Comparison of ENCODE assay signal across 27 cellular contexts in genomic region chr18:50934545-50935211, GRCh38. TPM values are rescaled to one million over a fixed set of nuclear protein-coding genes. Genes with fewer than 3 reads are reported as not detected.
"Had no signal": no experiment of that assay in that cellular context is flagged by ENCODE, and none has a peak within 500 bp of the region (broad histone marks: within the 10 kb centered on the region; RNA-seq: fewer than 3 reads in every experiment).

No MANE protein-coding gene starts in this region.

- DNase-seq: activated B cell treated with CpG ODN at 0.5 μM for 24 hours; activated CD4-positive, alpha-beta T cell treated with anti-CD3 and anti-CD28 coated beads, Interleukin-2, amount 10 ng/mL, durations not matched to agents 7 days and 5 days; activated CD4-positive, alpha-beta T cell treated with anti-CD3 and anti-CD28 coated beads, Interleukin-2, amount 50 U/mL, for 4 hours; activated CD8-positive, alpha-beta memory T cell treated with anti-CD3 and anti-CD28 coated beads for 24 hours; activated CD8-positive, alpha-beta T cell treated with anti-CD3 and anti-CD28 coated beads for 36 hours; activated effector memory CD4-positive, alpha-beta T cell treated with Interleukin-2 at 50 U/mL for 16 hours; activated gamma-delta T cell treated with Interleukin-2 at 50 U/mL for 16 hours; activated naive CD4-positive, alpha-beta T cell treated with anti-CD3 and anti-CD28 coated beads, Interleukin-2, amount 50 U/mL, for 16 hours; activated naive CD4-positive, alpha-beta T cell treated with Interleukin-2 at 50 U/mL for 16 hours; activated naive CD8-positive, alpha-beta T cell treated with anti-CD3 and anti-CD28 coated beads, Interleukin-2, amount 10 ng/mL, durations not matched to agents 7 days and 5 days; activated T-cell treated with anti-CD3 and anti-CD28 coated beads, Interleukin-2, amount 50 U/mL, for 4 hours; central memory CD4-positive, alpha-beta T cell; dorsolateral prefrontal cortex; effector memory CD4-positive, alpha-beta T cell; endodermal cell; foreskin fibroblast; T-helper 1 cell; T-helper 17 cell; T1000; WERI-Rb-1 had no signal

- H3K4me3 Mint-ChIP-seq: activated B cell treated with CpG ODN at 0.5 μM for 24 hours; activated CD4-positive, alpha-beta T cell treated with anti-CD3 and anti-CD28 coated beads, Interleukin-2, amount 10 ng/mL, durations not matched to agents 7 days and 5 days; activated CD8-positive, alpha-beta T cell treated with anti-CD3 and anti-CD28 coated beads for 36 hours; activated naive CD8-positive, alpha-beta T cell treated with anti-CD3 and anti-CD28 coated beads, Interleukin-2, amount 10 ng/mL, durations not matched to agents 7 days and 5 days; activated T-cell treated with anti-CD3 and anti-CD28 coated beads, Interleukin-2, amount 50 U/mL, for 4 hours; activated T-helper 17 cell treated with anti-CD3 and anti-CD28 coated beads, Interleukin-2, amount 50 U/mL, for 72 hours; brain; dendritic cell treated with granulocyte-macrophage colony-stimulating factor and Interleukin-4, amounts not matched to agents 40 ng/mL and 50 ng/mL, for 4 days; endodermal cell; T-helper 17 cell; T-helper 2 cell treated with Interferon-gamma antibody and Interleukin-4, amounts not matched to agents 5 μg/mL and 100 μg/mL, for 36 hours had no signal

- H3K27me3 Mint-ChIP-seq: activated B cell treated with CpG ODN at 0.5 μM for 24 hours; activated CD4-positive, alpha-beta T cell treated with anti-CD3 and anti-CD28 coated beads, Interleukin-2, amount 10 ng/mL, durations not matched to agents 7 days and 5 days; activated CD8-positive, alpha-beta T cell treated with anti-CD3 and anti-CD28 coated beads for 36 hours; activated naive CD8-positive, alpha-beta T cell treated with anti-CD3 and anti-CD28 coated beads, Interleukin-2, amount 10 ng/mL, durations not matched to agents 7 days and 5 days; activated T-helper 17 cell treated with anti-CD3 and anti-CD28 coated beads, Interleukin-2, amount 50 U/mL, for 72 hours; brain; dendritic cell treated with granulocyte-macrophage colony-stimulating factor and Interleukin-4, amounts not matched to agents 40 ng/mL and 50 ng/mL, for 4 days; T-helper 17 cell had no signal

- ATAC-seq: activated CD4-positive, CD25-positive, alpha-beta regulatory T cell treated with anti-CD3 and anti-CD28 coated beads, Interleukin-2, amount 50 U/mL, for 24 hours; activated CD8-positive, alpha-beta T cell treated with anti-CD3 and anti-CD28 coated beads for 36 hours; activated T-cell treated with anti-CD3 and anti-CD28 coated beads, Interleukin-2, amount 50 U/mL, for 4 hours; activated T-helper 17 cell treated with anti-CD3 and anti-CD28 coated beads, Interleukin-2, amount 50 U/mL, for 72 hours; esophagus mucosa; T-helper 17 cell had no signal

- H3K27ac Mint-ChIP-seq: activated B cell treated with CpG ODN at 0.5 μM for 24 hours; activated CD4-positive, alpha-beta T cell treated with anti-CD3 and anti-CD28 coated beads, Interleukin-2, amount 10 ng/mL, durations not matched to agents 7 days and 5 days; activated naive CD8-positive, alpha-beta T cell treated with anti-CD3 and anti-CD28 coated beads, Interleukin-2, amount 10 ng/mL, durations not matched to agents 7 days and 5 days; activated T-helper 17 cell treated with anti-CD3 and anti-CD28 coated beads, Interleukin-2, amount 50 U/mL, for 72 hours; dendritic cell treated with granulocyte-macrophage colony-stimulating factor and Interleukin-4, amounts not matched to agents 40 ng/mL and 50 ng/mL, for 4 days; endodermal cell; T-helper 17 cell; T-helper 2 cell treated with Interferon-gamma antibody and Interleukin-4, amounts not matched to agents 5 μg/mL and 100 μg/mL, for 36 hours had no signal

- H3K4me1 Mint-ChIP-seq: activated T-helper 17 cell treated with anti-CD3 and anti-CD28 coated beads, Interleukin-2, amount 50 U/mL, for 72 hours; endodermal cell had no signal

- H3K9me3 Mint-ChIP-seq: activated B cell treated with CpG ODN at 0.5 μM for 24 hours; activated CD4-positive, alpha-beta T cell treated with anti-CD3 and anti-CD28 coated beads, Interleukin-2, amount 10 ng/mL, durations not matched to agents 7 days and 5 days; activated CD8-positive, alpha-beta T cell treated with anti-CD3 and anti-CD28 coated beads for 36 hours; activated naive CD8-positive, alpha-beta T cell treated with anti-CD3 and anti-CD28 coated beads, Interleukin-2, amount 10 ng/mL, durations not matched to agents 7 days and 5 days; activated T-cell treated with anti-CD3 and anti-CD28 coated beads, Interleukin-2, amount 50 U/mL, for 4 hours; activated T-helper 17 cell treated with anti-CD3 and anti-CD28 coated beads, Interleukin-2, amount 50 U/mL, for 72 hours; brain; dendritic cell treated with granulocyte-macrophage colony-stimulating factor and Interleukin-4, amounts not matched to agents 40 ng/mL and 50 ng/mL, for 4 days; endodermal cell; T-helper 2 cell treated with Interferon-gamma antibody and Interleukin-4, amounts not matched to agents 5 μg/mL and 100 μg/mL, for 36 hours had no signal

RNA-seq across cellular contexts. Expression of gene ELAC1, which starts 33.2 kb away (rescaled TPM):
- total RNA-seq: ascending aorta had no signal
